Comparison of ENCODE assay signal across 10 cellular contexts in the genomic region with DNA sequence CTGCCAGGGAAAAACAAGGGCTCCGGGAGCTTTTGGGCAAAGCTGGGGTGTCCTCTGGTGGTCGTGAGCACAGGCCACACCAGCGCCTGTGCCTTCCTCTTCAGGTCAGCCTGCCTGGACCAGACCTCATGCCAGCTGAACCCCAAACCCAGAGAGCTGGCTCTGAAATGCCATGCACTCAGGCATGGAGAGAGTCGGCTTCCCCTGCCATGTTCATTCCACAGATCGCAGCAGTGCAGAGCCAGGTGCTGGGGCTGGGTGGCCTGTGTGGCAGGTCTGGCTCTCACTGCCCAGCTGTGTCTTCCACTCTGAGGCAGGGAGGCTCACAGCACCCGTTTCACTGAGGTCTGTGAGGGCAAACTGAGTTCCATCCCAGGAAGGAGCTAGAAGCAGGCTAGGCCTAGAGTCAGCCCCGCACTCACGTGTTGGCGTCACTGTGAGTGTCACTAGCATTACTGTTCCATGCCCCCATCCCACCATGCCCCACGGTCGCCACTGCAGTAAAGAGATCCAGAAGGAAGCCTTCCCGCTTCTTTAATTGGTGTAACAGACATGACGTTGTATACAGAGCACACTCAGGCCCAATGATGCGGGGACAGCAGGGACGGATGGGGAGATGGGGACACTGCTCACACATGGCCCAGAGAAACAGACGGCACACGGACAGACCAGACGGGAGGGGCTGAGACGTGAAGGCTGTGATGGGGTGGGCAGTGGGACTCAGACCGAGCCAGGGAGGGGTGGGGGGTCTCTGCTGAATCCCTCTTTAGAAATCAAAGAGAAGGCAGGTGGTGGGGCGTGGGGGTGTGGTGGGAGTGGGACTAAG. TPM values are rescaled to one million over a fixed set of nuclear protein-coding genes. Genes with fewer than 3 reads are reported as not detected.
DNase-seq lines count a peak whose midpoint lies in the region; ATAC-seq, FAIRE-seq and TF ChIP-seq lines count a peak whose summit lies in the region.
"Had no signal": no experiment of that assay in that cellular context is flagged by ENCODE, and none has a peak within 500 bp of the region (broad histone marks: within the 10 kb centered on the region; RNA-seq: fewer than 3 reads in every experiment).

No MANE protein-coding gene starts in this region.

- peaks cover 11% of the 10 kb centered on the region for H3K36me3 Mint-ChIP-seq in activated naive CD4-positive, alpha-beta T cell treated with anti-CD3 and anti-CD28 coated beads for 36 hours (ENCODE audit: low read depth)
- H3K36me3 Mint-ChIP-seq in activated T-helper 17 cell treated with anti-CD3 and anti-CD28 coated beads, Interleukin-2, amount 50 U/mL, for 72 hours (ENCODE audit: low read depth), result peaks cover 31% of the 10 kb centered on the region

- H3K9ac ChIP-seq in HepG2 (ENCODE audit: insufficient read depth, low read depth, low read length), result 0 out of 2 replicates have a peak overlapping the region, but pooled peaks have one; percentile 94

- H3K27ac Mint-ChIP-seq in activated naive CD4-positive, alpha-beta T cell treated with anti-CD3 and anti-CD28 coated beads for 36 hours, result peak overlapping the region; percentile 61
- peak overlapping the region; percentile 70 for H3K27ac Mint-ChIP-seq in activated T-helper 17 cell treated with anti-CD3 and anti-CD28 coated beads, Interleukin-2, amount 50 U/mL, for 72 hours

- no peaks in the 10 kb centered on the region for H3K9me3 Mint-ChIP-seq in activated naive CD4-positive, alpha-beta T cell treated with anti-CD3 and anti-CD28 coated beads for 36 hours
- H3K9me3 Mint-ChIP-seq in activated T-helper 17 cell treated with anti-CD3 and anti-CD28 coated beads, Interleukin-2, amount 50 U/mL, for 72 hours, result no peaks in the 10 kb centered on the region

- H3K9me3 ChIP-seq in HepG2 (ENCODE audit: low read length), result no peaks in the 10 kb centered on the region
- H3K9me3 ChIP-seq in thoracic aorta, result no peaks in the 10 kb centered on the region

- H3K27ac ChIP-seq in HepG2 (ENCODE audit: extremely low read length, insufficient read depth, low read length) (peak overlapping the region; percentile 93), thoracic aorta (peak overlapping the region; percentile 82 to 89)

- ATAC-seq in activated T-helper 17 cell treated with anti-CD3 and anti-CD28 coated beads, Interleukin-2, amount 50 U/mL, for 72 hours (replicated peaks), result no peak
- no peak for ATAC-seq in HepG2
- ATAC-seq in thoracic aorta (ENCODE audit: insufficient number of reproducible peaks, low FRiP score, low read depth), result no peak
- ATAC-seq in HG03571 (IDR thresholded peaks at IDR 0.05; ENCODE audit: unreplicated experiment), result no peak
- no peak for ATAC-seq in GM21825 (IDR thresholded peaks at IDR 0.05; ENCODE audit: unreplicated experiment)
- no peak for ATAC-seq in HG03108 (IDR thresholded peaks at IDR 0.05; ENCODE audit: unreplicated experiment)

- peak overlapping the region; percentile 96; the same call in 1 of the 2 replicates for H3K4me2 ChIP-seq in HepG2 (ENCODE audit: low read depth, low read length)

- BruUV-seq in HepG2 (replicated peaks; lab: Mats Ljungman, UMichigan), result no TSS peak

- CTCF ChIA-PET in activated naive CD4-positive, alpha-beta T cell treated with anti-CD3 and anti-CD28 coated beads for 36 hours (lab: Charles Lee), result no interaction called here
- CTCF ChIA-PET in HepG2 (lab: Yijun Ruan, JAX; ENCODE audit: low intra/inter-chr PET ratio, low total read pairs), result no interaction called here

- no peak overlapping the region for H2AFZ ChIP-seq in HepG2 (ENCODE audit: low read length)

- FAIRE-seq in HepG2 (lab: Jason Lieb, UNC), result no peak

- in situ Hi-C loops in HepG2 (cut with HindIII; ENCODE audit: extremely low pct_ligation_motif_present, low pct_unique_long_range_greater_than_20kb), result no loop called here

- no peaks in the 10 kb centered on the region; a peak in 1 of 5 replicates for H3K27me3 ChIP-seq in HepG2 (ENCODE audit: control insufficient read depth in 1 of 2, insufficient read depth in 2 of 2, low read length in 2 of 2)
- no peaks in the 10 kb centered on the region for H3K27me3 ChIP-seq in thoracic aorta (replicated peaks; ENCODE audit: insufficient read depth)

- no peak for TF ChIP-seq EP300 in HepG2 (IDR thresholded peaks at IDR 0.05; ENCODE audit: low read depth in 2 of 2, low read length in 2 of 2)
- TF ChIP-seq EP300 in HepG2 (CRISPR knock-in tag; IDR thresholded peaks at IDR 0.05; ENCODE audit: borderline replicate concordance), result no peak

- WGBS in HepG2 (ENCODE audit: low lambda C conversion rate), result 91% methylated on average over 16 of the region's 21 CpGs

- no peaks in the 10 kb centered on the region for H3K27me3 Mint-ChIP-seq in activated naive CD4-positive, alpha-beta T cell treated with anti-CD3 and anti-CD28 coated beads for 36 hours (ENCODE audit: low read depth)
- H3K27me3 Mint-ChIP-seq in activated T-helper 17 cell treated with anti-CD3 and anti-CD28 coated beads, Interleukin-2, amount 50 U/mL, for 72 hours, result no peaks in the 10 kb centered on the region

- H3K4me1 ChIP-seq in HepG2 (ENCODE audit: insufficient read depth, low read length) (peaks cover 59% of the 10 kb centered on the region), thoracic aorta (ENCODE audit: control insufficient read depth in 1 of 2, low read depth in 2 of 2) (peaks cover 44 to 65% of the 10 kb centered on the region in 2 donors)

- intact Hi-C loops in activated naive CD4-positive, alpha-beta T cell treated with anti-CD3 and anti-CD28 coated beads for 36 hours (cut with micrococcal nuclease), result no loop called here
- intact Hi-C loops in HepG2 (cut with micrococcal nuclease; ENCODE audit: unreplicated experiment), result loop anchor here (5.0 kb wide), 1 partner anchor 249 kb away; the partner anchor contains the start of genes MPHOSPH9 and MTRFR

- H3K4me1 Mint-ChIP-seq in activated naive CD4-positive, alpha-beta T cell treated with anti-CD3 and anti-CD28 coated beads for 36 hours (ENCODE audit: low read depth), result peaks cover 43% of the 10 kb centered on the region
- H3K4me1 Mint-ChIP-seq in activated T-helper 17 cell treated with anti-CD3 and anti-CD28 coated beads, Interleukin-2, amount 50 U/mL, for 72 hours, result peaks cover 13% of the 10 kb centered on the region

- no peaks in the 10 kb centered on the region for H4K20me1 ChIP-seq in HepG2 (ENCODE audit: insufficient read depth, low read length)

- H3K79me2 ChIP-seq in HepG2 (ENCODE audit: insufficient read depth, low read length), result peaks cover 32% of the 10 kb centered on the region

- TF ChIP-seq POLR2A in HepG2 (IDR thresholded peaks at IDR 0.05; ENCODE audit: insufficient read depth in 1 of 2, low read depth in 2 of 2, low read length in 2 of 2), result no peak

- TF ChIP-seq CTCF in HepG2 (CRISPR knock-in tag; IDR thresholded peaks at IDR 0.05) (no peak), thoracic aorta (IDR thresholded peaks at IDR 0.05) (no peak)

- TF ChIP-seq RAD21 in HepG2 (CRISPR knock-in tag; IDR thresholded peaks at IDR 0.05), result no peak

- H3K36me3 ChIP-seq in HepG2 (replicated peaks in 1 of 2; ENCODE audit: control insufficient read depth in 1 of 2, insufficient read depth in 2 of 2, low read length in 2 of 2) (peaks cover 7 to 9% of the 10 kb centered on the region in 2 experiments; a peak in 4 of 5 replicates), thoracic aorta (peaks cover 4% of the 10 kb centered on the region)

- H3K4me3 ChIP-seq in HepG2 (replicated peaks in 1 of 3; ENCODE audit: insufficient read depth in 1 of 3, low read depth in 2 of 3, low read length in 3 of 3) (peak overlapping the region in 2 of 3 experiments; percentile 9 to 99; a peak in 2 of 6 replicates), thoracic aorta (peak overlapping the region; percentile 55)

- no peak for DNase-seq in activated naive CD4-positive, alpha-beta T cell treated with anti-CD3 and anti-CD28 coated beads for 36 hours
- DNase-seq in activated naive CD4-positive, alpha-beta T cell (lab: John Stamatoyannopoulos, UW), result no peak
- DNase-seq in HepG2 (ENCODE audit: low spot score) (no peak), thoracic aorta (ENCODE audit: low spot score) (no peak)
- DNase-seq: activated CD4-positive, alpha-beta T cell treated with anti-CD3 and anti-CD28 coated beads for 4 hours; central memory CD4-positive, alpha-beta T cell had no signal

- POLR2A ChIA-PET in HepG2 (lab: Yijun Ruan, JAX), result interaction anchor here (3.4 to 5.0 kb wide), 2 partner anchors 8 to 250 kb away, joined by 42 to 49 read pairs; partner anchors contain the start of genes MPHOSPH9, MTRFR and OGFOD2

- H3K4me3 Mint-ChIP-seq in activated naive CD4-positive, alpha-beta T cell treated with anti-CD3 and anti-CD28 coated beads for 36 hours, result peak overlapping the region; percentile 81
- H3K4me3 Mint-ChIP-seq in activated T-helper 17 cell treated with anti-CD3 and anti-CD28 coated beads, Interleukin-2, amount 50 U/mL, for 72 hours, result peak overlapping the region; percentile 88

RNA-seq across cellular contexts. Expression of gene ARL6IP4, which starts 2.7 kb away (rescaled TPM):
- 100 to 1,000 TPM; 159 to 177 TPM for total RNA-seq in activated naive CD4-positive, alpha-beta T cell treated with anti-CD3 and anti-CD28 coated beads for 36 hours
- total RNA-seq in activated T-helper 17 cell treated with anti-CD3 and anti-CD28 coated beads, Interleukin-2, amount 50 U/mL, for 72 hours, result 100 to 1,000 TPM; 112 to 160 TPM
- total RNA-seq in HepG2 (2016; rRNA removed; fragmentation: Illumina TruSeq; extraction: Trizol), result 178 and 220 TPM in 2 replicates
- 710 and 791 TPM in 2 replicates for total RNA-seq in HepG2 (2016; cell fraction: cytosol; rRNA removed; fragmentation: Illumina TruSeq; extraction: Trizol; ENCODE audit: low read depth)
- 169 and 227 TPM in 2 replicates for total RNA-seq in HepG2 (2016; cell fraction: insoluble cytoplasmic fraction; rRNA removed; fragmentation: Illumina TruSeq; extraction: Trizol)
- 491 and 557 TPM in 2 replicates for total RNA-seq in HepG2 (2016; cell fraction: membrane; rRNA removed; fragmentation: Illumina TruSeq; extraction: Trizol)
- total RNA-seq in HepG2 (2016; cell fraction: nucleus; rRNA removed; fragmentation: Illumina TruSeq; extraction: Trizol), result 80.1 and 103 TPM in 2 replicates
- polyA plus RNA-seq in HepG2 (2011; rRNA removed), result 155 and 179 TPM in 2 replicates
- 176 and 208 TPM in 2 replicates for polyA plus RNA-seq in HepG2 (2011; cell fraction: cytosol; rRNA removed)
- 332 and 368 TPM in 2 replicates for polyA plus RNA-seq in HepG2 (2011; cell fraction: nucleus; rRNA removed)
- 109 and 121 TPM in 2 replicates for polyA plus RNA-seq in HepG2 (2012)
- 761 and 860 TPM in 2 replicates for polyA plus RNA-seq in HepG2 (2016; cell fraction: cytosol; fragmentation: Illumina TruSeq; extraction: Trizol; ENCODE audit: low read depth)
- polyA plus RNA-seq in HepG2 (2016; cell fraction: insoluble cytoplasmic fraction; fragmentation: Illumina TruSeq; extraction: Trizol; ENCODE audit: low read depth), result 159 and 186 TPM in 2 replicates
- polyA plus RNA-seq in HepG2 (2016; cell fraction: membrane; fragmentation: Illumina TruSeq; extraction: Trizol; ENCODE audit: low read depth), result 440 and 496 TPM in 2 replicates
- 178 and 189 TPM in 2 replicates for polyA plus RNA-seq in HepG2 (2016; cell fraction: nucleus; fragmentation: Illumina TruSeq; extraction: Trizol; ENCODE audit: insufficient read depth, low read depth)
- polyA minus RNA-seq in HepG2 (2011; rRNA and poly(A)+ RNA removed; ENCODE audit: low replicate concordance), result 30.5 and 34.7 TPM in 2 replicates
- polyA minus RNA-seq in HepG2 (2011; cell fraction: cytosol; rRNA and poly(A)+ RNA removed), result 30.8 and 31.7 TPM in 2 replicates
- polyA minus RNA-seq in HepG2 (2011; cell fraction: nucleus; rRNA and poly(A)+ RNA removed), result 19.3 and 22.6 TPM in 2 replicates
- 100 to 1,000 TPM; 173 to 228 TPM for total RNA-seq in thoracic aorta

RNA-seq across cellular contexts. Expression of gene OGFOD2, which starts 8.1 kb away (rescaled TPM):
- 10 to 100 TPM; 26.8 to 27.7 TPM for total RNA-seq in activated naive CD4-positive, alpha-beta T cell treated with anti-CD3 and anti-CD28 coated beads for 36 hours
- total RNA-seq in activated T-helper 17 cell treated with anti-CD3 and anti-CD28 coated beads, Interleukin-2, amount 50 U/mL, for 72 hours, result 10 to 100 TPM; 24.9 to 28.6 TPM
- total RNA-seq in HepG2 (2016; rRNA removed; fragmentation: Illumina TruSeq; extraction: Trizol), result 10.6 and 14.6 TPM in 2 replicates
- total RNA-seq in HepG2 (2016; cell fraction: cytosol; rRNA removed; fragmentation: Illumina TruSeq; extraction: Trizol; ENCODE audit: low read depth), result 4.5 and 4.8 TPM in 2 replicates
- 12.7 and 14.8 TPM in 2 replicates for total RNA-seq in HepG2 (2016; cell fraction: insoluble cytoplasmic fraction; rRNA removed; fragmentation: Illumina TruSeq; extraction: Trizol)
- total RNA-seq in HepG2 (2016; cell fraction: membrane; rRNA removed; fragmentation: Illumina TruSeq; extraction: Trizol), result 8.7 and 8.8 TPM in 2 replicates
- total RNA-seq in HepG2 (2016; cell fraction: nucleus; rRNA removed; fragmentation: Illumina TruSeq; extraction: Trizol), result 11.1 and 14.0 TPM in 2 replicates
- 13.2 and 15.5 TPM in 2 replicates for polyA plus RNA-seq in HepG2 (2011; rRNA removed)
- polyA plus RNA-seq in HepG2 (2011; cell fraction: cytosol; rRNA removed), result 10.6 and 23.9 TPM in 2 replicates
- polyA plus RNA-seq in HepG2 (2011; cell fraction: nucleus; rRNA removed), result 115 and 150 TPM in 2 replicates
- 6.2 and 7.8 TPM in 2 replicates for polyA plus RNA-seq in HepG2 (2012)
- 7.1 and 7.6 TPM in 2 replicates for polyA plus RNA-seq in HepG2 (2016; cell fraction: cytosol; fragmentation: Illumina TruSeq; extraction: Trizol; ENCODE audit: low read depth)
- polyA plus RNA-seq in HepG2 (2016; cell fraction: insoluble cytoplasmic fraction; fragmentation: Illumina TruSeq; extraction: Trizol; ENCODE audit: low read depth), result 14.3 and 16.0 TPM in 2 replicates
- polyA plus RNA-seq in HepG2 (2016; cell fraction: membrane; fragmentation: Illumina TruSeq; extraction: Trizol; ENCODE audit: low read depth), result 10.5 and 12.0 TPM in 2 replicates
- polyA plus RNA-seq in HepG2 (2016; cell fraction: nucleus; fragmentation: Illumina TruSeq; extraction: Trizol; ENCODE audit: insufficient read depth, low read depth), result 40.3 and 43.3 TPM in 2 replicates
- 20.5 and 24.4 TPM in 2 replicates for polyA minus RNA-seq in HepG2 (2011; rRNA and poly(A)+ RNA removed; ENCODE audit: low replicate concordance)
- 6.2 and 10.0 TPM in 2 replicates for polyA minus RNA-seq in HepG2 (2011; cell fraction: cytosol; rRNA and poly(A)+ RNA removed)
- 14.0 and 15.5 TPM in 2 replicates for polyA minus RNA-seq in HepG2 (2011; cell fraction: nucleus; rRNA and poly(A)+ RNA removed)
- 1 to 10 TPM; 6.6 to 9.6 TPM for total RNA-seq in thoracic aorta

RNA-seq across cellular contexts. Expression of gene ABCB9, which starts 16.9 kb away (rescaled TPM):
- 1 to 10 TPM; 5.1 to 5.9 TPM for total RNA-seq in activated naive CD4-positive, alpha-beta T cell treated with anti-CD3 and anti-CD28 coated beads for 36 hours
- 10 to 100 TPM in 1 of 2 donors, 1 to 10 TPM in 1; 7.7 to 12.0 TPM for total RNA-seq in activated T-helper 17 cell treated with anti-CD3 and anti-CD28 coated beads, Interleukin-2, amount 50 U/mL, for 72 hours
- total RNA-seq in HepG2 (2016; rRNA removed; fragmentation: Illumina TruSeq; extraction: Trizol) (3.4 and 6.0 TPM in 2 replicates), thoracic aorta (1 to 10 TPM; 6.3 to 7.0 TPM)
- total RNA-seq in HepG2 (2016; cell fraction: cytosol; rRNA removed; fragmentation: Illumina TruSeq; extraction: Trizol; ENCODE audit: low read depth), result 2.0 and 2.1 TPM in 2 replicates
- total RNA-seq in HepG2 (2016; cell fraction: insoluble cytoplasmic fraction; rRNA removed; fragmentation: Illumina TruSeq; extraction: Trizol), result 3.8 and 6.2 TPM in 2 replicates
- 4.2 and 4.6 TPM in 2 replicates for total RNA-seq in HepG2 (2016; cell fraction: membrane; rRNA removed; fragmentation: Illumina TruSeq; extraction: Trizol)
- total RNA-seq in HepG2 (2016; cell fraction: nucleus; rRNA removed; fragmentation: Illumina TruSeq; extraction: Trizol), result 7.6 and 8.0 TPM in 2 replicates
- 4.8 and 5.1 TPM in 2 replicates for polyA plus RNA-seq in HepG2 (2011; rRNA removed)
- 2.5 and 4.1 TPM in 2 replicates for polyA plus RNA-seq in HepG2 (2011; cell fraction: cytosol; rRNA removed)
- 9.9 and 12.0 TPM in 2 replicates for polyA plus RNA-seq in HepG2 (2011; cell fraction: nucleus; rRNA removed)
- polyA plus RNA-seq in HepG2 (2012), result 2.4 and 3.6 TPM in 2 replicates
- 0.78 and 1.3 TPM in 2 replicates for polyA plus RNA-seq in HepG2 (2016; cell fraction: cytosol; fragmentation: Illumina TruSeq; extraction: Trizol; ENCODE audit: low read depth)
- 2.3 and 4.0 TPM in 2 replicates for polyA plus RNA-seq in HepG2 (2016; cell fraction: insoluble cytoplasmic fraction; fragmentation: Illumina TruSeq; extraction: Trizol; ENCODE audit: low read depth)
- 1.7 and 2.1 TPM in 2 replicates for polyA plus RNA-seq in HepG2 (2016; cell fraction: membrane; fragmentation: Illumina TruSeq; extraction: Trizol; ENCODE audit: low read depth)
- polyA plus RNA-seq in HepG2 (2016; cell fraction: nucleus; fragmentation: Illumina TruSeq; extraction: Trizol; ENCODE audit: insufficient read depth, low read depth), result 12.6 and 14.0 TPM in 2 replicates
- polyA minus RNA-seq in HepG2 (2011; rRNA and poly(A)+ RNA removed; ENCODE audit: low replicate concordance), result 16.7 and 18.1 TPM in 2 replicates
- polyA minus RNA-seq in HepG2 (2011; cell fraction: cytosol; rRNA and poly(A)+ RNA removed), result 4.4 and 4.7 TPM in 2 replicates
- polyA minus RNA-seq in HepG2 (2011; cell fraction: nucleus; rRNA and poly(A)+ RNA removed), result 9.8 and 10.9 TPM in 2 replicates
